8 cellular contexts compared by ENCODE assay signal in genomic region chr11:130002352-130002845, GRCh38. TPM values are rescaled to one million over a fixed set of nuclear protein-coding genes. Genes with fewer than 3 reads are reported as not detected.
A peak's percentile ranks its signal among the peaks of the same experiment; 100 is the strongest.
DNase-seq lines count a peak whose midpoint lies in the region; ATAC-seq, FAIRE-seq and TF ChIP-seq lines count a peak whose summit lies in the region.

Gene PRDM10, minus strand, starts transcription at chr11:130002835. Its CDS starts 41,871 bp downstream, at chr11:129960964.

- DNase-seq in GDM1 (lab: John Stamatoyannopoulos, UW) (peak; percentile 88), H54 (ENCODE audit: insufficient read length, low spot score) (peak; percentile 69), M059J (ENCODE audit: low read depth) (peak; percentile 83), SK-N-SH (peak; percentile 98), glomerular visceral epithelial cell (ENCODE audit: extremely low spot score) (peak; percentile 91), omental fat pad (ENCODE audit: low spot score) (peak; percentile 82), thyroid gland (peak; percentile 92 to 93)
- peak; percentile 93 for DNase-seq in activated naive CD4-positive, alpha-beta T cell treated with anti-CD3 and anti-CD28 coated beads, Interleukin-2, amount 50 U/mL, for 16 hours

- TF ChIP-seq CTCF in SK-N-SH (IDR thresholded peaks at IDR 0.05) (no peak), omental fat pad (IDR thresholded peaks at IDR 0.05) (no peak), thyroid gland (IDR thresholded peaks at IDR 0.05) (peak in 1 of 6 experiments; percentile 11)

- H3K79me2 ChIP-seq in SK-N-SH (ENCODE audit: insufficient read depth), result peaks cover 43% of the 10 kb centered on the region

- H3K4me2 ChIP-seq in SK-N-SH, result peak within 1 kb of the TSS; percentile 89

- CTCF ChIA-PET in SK-N-SH (lab: Yijun Ruan, JAX), result interaction anchor here (0.8 to 2.2 kb wide), 4 partner anchors 10 to 130 kb away, joined by 3 to 11 read pairs (median 6); no protein-coding TSS in a partner anchor

- no peak for TF ChIP-seq RAD21 in SK-N-SH (IDR thresholded peaks at IDR 0.05; ENCODE audit: low read length)

- H3K27me3 ChIP-seq in SK-N-SH (ENCODE audit: insufficient read depth) (no peaks in the 10 kb centered on the region), thyroid gland (no peaks in the 10 kb centered on the region)

- no peaks in the 10 kb centered on the region for H3K9me3 ChIP-seq in SK-N-SH
- H3K9me3 ChIP-seq in thyroid gland, result no peaks in the 10 kb centered on the region

- intact Hi-C loops in thyroid gland (cut with DNase I), result loop anchor here (5.0 kb wide), 1 partner anchor 65 kb away; the partner anchor contains the start of gene APLP2

- no peak for FAIRE-seq in H54 (lab: Jason Lieb, UNC)

- no peaks in the 10 kb centered on the region for H3K9me2 ChIP-seq in SK-N-SH

- peak within 1 kb of the TSS; percentile 90 for H2AFZ ChIP-seq in SK-N-SH (ENCODE audit: low read depth)

- POLR2A ChIA-PET in SK-N-SH (lab: Yijun Ruan, JAX), result interaction anchor here (1.3 to 2.3 kb wide), 8 partner anchors 10 to 130 kb away, joined by 3 to 10 read pairs (median 7); no protein-coding TSS in a partner anchor

- no peaks in the 10 kb centered on the region; the same call in 1 of the 2 replicates for H4K20me1 ChIP-seq in SK-N-SH (ENCODE audit: insufficient read depth)

- peak; percentile 91 for ATAC-seq in omental fat pad (ENCODE audit: low FRiP score)

- TF ChIP-seq EP300 in SK-N-SH (IDR thresholded peaks at IDR 0.05; ENCODE audit: borderline replicate concordance in 1 of 2, low read depth in 1 of 2, low read length in 1 of 2), result peak in 1 of 2 experiments; percentile 69; a peak in 1 of 4 replicates

- H3K27ac ChIP-seq in SK-N-SH (ENCODE audit: low read depth in 2 of 2, low read length in 1 of 2) (peak within 1 kb of the TSS; percentile 99 to 100), thyroid gland (peak within 1 kb of the TSS; percentile 99 to 100 (median 99))

- H3K9ac ChIP-seq in SK-N-SH, result peak within 1 kb of the TSS; percentile 98

- peaks cover 0 to 3% of the 10 kb centered on the region in 2 experiments for H3K36me3 ChIP-seq in SK-N-SH (replicated peaks in 1 of 2; ENCODE audit: control insufficient read depth in 1 of 2, insufficient read depth in 2 of 2, low read length in 1 of 2)
- H3K36me3 ChIP-seq in thyroid gland, result no peaks in the 10 kb centered on the region

- TF ChIP-seq POLR2A in H54 (IDR thresholded peaks at IDR 0.05; ENCODE audit: low read depth, low read length), result peak; percentile 62
- TF ChIP-seq POLR2A in thyroid gland (IDR thresholded peaks at IDR 0.05), result peak; percentile 66 to 76

- H3K4me1 ChIP-seq in SK-N-SH (ENCODE audit: control insufficient read depth in 1 of 2, insufficient read depth in 2 of 2, low read depth in 1 of 2, low read length in 1 of 2) (peaks cover 0 to 3% of the 10 kb centered on the region in 2 experiments; a peak in 3 of 4 replicates), thyroid gland (peaks cover 13 to 21% of the 10 kb centered on the region in 2 donors)

- 0% methylated on average over 18 of the region's 33 CpGs for WGBS in SK-N-SH (ENCODE audit: low lambda C conversion rate)
- 0 to 1% methylated on average over 8 to 25 of the region's 33 CpGs for WGBS in thyroid gland, 2 donors

- H3F3A ChIP-seq in SK-N-SH (replicated peaks; ENCODE audit: insufficient read depth), result peaks cover 21% of the 10 kb centered on the region

- H3K4me3 ChIP-seq in SK-N-SH (ENCODE audit: low read depth in 2 of 2, low read length in 1 of 2) (peak within 1 kb of the TSS; percentile 69 to 83), thyroid gland (replicated peaks in 1 of 3) (peak within 1 kb of the TSS; percentile 70 to 76 (median 75))

TF ChIP-seq in SK-N-SH, 30 proteins besides CTCF, POLR2A, EP300 and RAD21:
- TF ChIP-seq TAF1 (IDR thresholded peaks at IDR 0.05; ENCODE audit: borderline replicate concordance, low read depth, low read length), result peak; percentile 93
- no peak for TF ChIP-seq REST (IDR thresholded peaks at IDR 0.05; ENCODE audit: low read depth, low read length)
- TF ChIP-seq SIN3A (IDR thresholded peaks at IDR 0.05; ENCODE audit: borderline replicate concordance, low read depth, low read length), result no peak; the same call in 1 of the 2 replicates
- TF ChIP-seq RXRA (IDR thresholded peaks at IDR 0.05; ENCODE audit: borderline replicate concordance, low read depth), result no peak
- TF ChIP-seq YY1 (IDR thresholded peaks at IDR 0.05; ENCODE audit: low read depth), result peak; percentile 93
- peak; percentile 53; the same call in 1 of the 2 replicates for TF ChIP-seq MAX (IDR thresholded peaks at IDR 0.05; ENCODE audit: low read depth)
- TF ChIP-seq MXI1 (IDR thresholded peaks at IDR 0.05; ENCODE audit: low read depth, low read length), result 0 out of 2 replicates have a peak, but pooled peaks have one; percentile 23
- TF ChIP-seq POLR2AphosphoS5 (IDR thresholded peaks at IDR 0.05; ENCODE audit: low read depth, low read length), result peak; percentile 65
- peak; percentile 33 for TF ChIP-seq JUND (IDR thresholded peaks at IDR 0.05)

RNA-seq across cellular contexts. Expression of gene PRDM10, which starts in this region (rescaled TPM):
- 6.3 and 9.0 TPM in 2 replicates for total RNA-seq in M059J (2014; rRNA removed; shearing (Covaris generic))
- 1.9 and 2.7 TPM in 2 replicates for polyA plus RNA-seq in SK-N-SH (2012; rRNA removed)
- polyA plus RNA-seq in SK-N-SH (2012; cell fraction: cytosol; rRNA removed), result 1.2 and 1.5 TPM in 2 replicates
- polyA plus RNA-seq in SK-N-SH (2012; cell fraction: nucleus; rRNA removed), result 7.4 and 13.7 TPM in 2 replicates
- total RNA-seq in omental fat pad (10 to 100 TPM in 1 of 4 donors, 1 to 10 TPM in 3; 7.2 to 13.4 (median 8.1) TPM), thyroid gland (10 to 100 TPM in 2 of 4 donors, 1 to 10 TPM in 2; 7.8 to 18.6 (median 9.7) TPM)

Comparison
In these comparisons a context has a peak if more than half of its experiments do, and no peak if none do; other contexts are left out.
1. Peak in every context shown above with its lines: DNase-seq, ATAC-seq, H3K4me3 ChIP-seq and H3K27ac ChIP-seq.